Comparison of ENCODE assay signal across 8 cellular contexts in the genomic region with DNA sequence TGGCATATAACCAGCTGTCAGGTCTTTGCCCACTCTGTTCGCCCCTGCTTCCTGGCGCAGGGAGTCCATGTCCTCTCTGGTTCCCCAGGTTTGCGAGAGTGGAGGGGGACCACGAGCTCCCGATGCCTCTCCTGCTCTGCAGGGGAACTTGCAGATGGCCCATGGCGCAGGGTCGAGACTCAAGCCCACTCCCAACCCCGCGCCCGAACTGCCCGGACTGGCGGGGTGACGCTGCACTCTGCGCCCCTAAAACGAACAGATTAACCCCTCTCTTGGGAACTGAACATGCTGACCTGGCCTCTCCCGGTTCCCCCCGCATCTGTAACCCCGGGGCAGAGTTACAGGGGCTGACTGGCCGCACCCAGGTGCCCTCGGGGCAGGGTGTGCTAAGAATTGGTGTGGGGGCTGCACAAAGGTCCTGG. TPM values are rescaled to one million over a fixed set of nuclear protein-coding genes. Genes with fewer than 3 reads are reported as not detected.
DNase-seq lines count a peak whose midpoint lies in the region; ATAC-seq and TF ChIP-seq lines count a peak whose summit lies in the region.

No MANE protein-coding gene starts in this region.

- no peaks in the 10 kb centered on the region for H3K9me2 ChIP-seq in PC-9 (ENCODE audit: insufficient read depth)

- CTCF ChIA-PET in PC-9 (lab: Charles Lee), result interaction anchor here (0.7 kb wide), 1 partner anchor 552 kb away, joined by 8 read pairs; no protein-coding TSS in a partner anchor

- ATAC-seq in psoas muscle (no peak), GM21367 (IDR thresholded peaks at IDR 0.05; ENCODE audit: unreplicated experiment) (no peak), HG03565 (IDR thresholded peaks at IDR 0.05; ENCODE audit: unreplicated experiment) (no peak)

- peak overlapping the region; percentile 75 for H3K4me3 ChIP-seq in GM12875 (ENCODE audit: low read depth, low read length)
- peak overlapping the region; percentile 91 for H3K4me3 ChIP-seq in PC-9
- H3K4me3 ChIP-seq in esophagus squamous epithelium, result peak overlapping the region; percentile 67 to 99 (median 85)
- peak overlapping the region; percentile 85 for H3K4me3 ChIP-seq in psoas muscle

- H3K27ac ChIP-seq in PC-9, result no peak overlapping the region
- peak overlapping the region; percentile 59 to 82 (median 72) for H3K27ac ChIP-seq in esophagus squamous epithelium
- H3K27ac ChIP-seq in psoas muscle, result peak overlapping the region; percentile 92

- no TSS peak for BruUV-seq in PC-9 (replicated peaks; lab: Mats Ljungman, UMichigan)

- no peaks in the 10 kb centered on the region for H4K20me1 ChIP-seq in PC-9 (ENCODE audit: insufficient read depth)

- TF ChIP-seq POLR2A in esophagus squamous epithelium (IDR thresholded peaks at IDR 0.05), result no peak

- peak overlapping the region; percentile 96 for H2AFZ ChIP-seq in PC-9

- 10 to 78% methylated on average over 2 to 6 of the region's 20 CpGs for WGBS in esophagus squamous epithelium, 2 donors
- WGBS in psoas muscle, 3 donors, result 3 to 8% (median 6%) methylated on average over 20 of the region's 20 CpGs

- H3K27me3 ChIP-seq in PC-9 (ENCODE audit: insufficient read depth, low read depth) (no peaks in the 10 kb centered on the region), esophagus squamous epithelium (no peaks in the 10 kb centered on the region), psoas muscle (ENCODE audit: insufficient read depth in 3 of 3, low read length in 2 of 3) (no peaks in the 10 kb centered on the region)

- H3K36me3 ChIP-seq in PC-9 (ENCODE audit: low read depth) (no peaks in the 10 kb centered on the region), esophagus squamous epithelium (peaks cover 0 to 8% (median 4%) of the 10 kb centered on the region in 3 donors), psoas muscle (ENCODE audit: insufficient read depth in 1 of 2, low read depth in 1 of 2) (peaks cover 0 to 8% of the 10 kb centered on the region in 2 donors)

- POLR2A ChIA-PET in PC-9 (lab: Charles Lee; ENCODE audit: unreplicated experiment), result interaction anchor here (0.5 to 0.7 kb wide), 2 partner anchors 204 to 387 kb away, joined by 5 to 12 read pairs; a partner anchor contains a TSS

- H3K9me3 ChIP-seq in PC-9 (ENCODE audit: insufficient read depth, low read depth), result no peaks in the 10 kb centered on the region
- no peaks in the 10 kb centered on the region for H3K9me3 ChIP-seq in esophagus squamous epithelium
- no peaks in the 10 kb centered on the region for H3K9me3 ChIP-seq in psoas muscle

- TF ChIP-seq CTCF in GM12875 (IDR thresholded peaks at IDR 0.05; ENCODE audit: borderline replicate concordance, insufficient read depth, low read depth, low read length) (no peak), PC-9 (conservative IDR thresholded peaks at IDR 0.05) (no peak), esophagus squamous epithelium (IDR thresholded peaks at IDR 0.05) (no peak), psoas muscle (IDR thresholded peaks at IDR 0.05) (no peak)

- DNase-seq in PC-9, result no peak
- DNase-seq in esophagus squamous epithelium (lab: John Stamatoyannopoulos, UW), result no peak
- DNase-seq in psoas muscle, result peak in 1 of 2 donors; percentile 60
- no peak for DNase-seq in effector CD4-positive, alpha-beta T cell
- no peak for DNase-seq in SIG-M5 (lab: John Stamatoyannopoulos, UW)

- peak overlapping the region; percentile 94 for H3K4me2 ChIP-seq in PC-9

- intact Hi-C loops in PC-9 (cut with micrococcal nuclease; ENCODE audit: unreplicated experiment) (no loop called here), esophagus squamous epithelium (cut with DNase I) (no loop called here), psoas muscle (cut with DNase I) (no loop called here)

- H3K79me2 ChIP-seq in PC-9 (ENCODE audit: low read depth), result peaks cover 14% of the 10 kb centered on the region; the same call in 1 of the 2 replicates

- 0 out of 2 replicates have a peak, but pooled peaks cover 5% of the 10 kb centered on the region for H3F3A ChIP-seq in PC-9 (ENCODE audit: insufficient read depth, low read depth)

- peaks cover 21% of the 10 kb centered on the region for H3K4me1 ChIP-seq in PC-9 (replicated peaks; ENCODE audit: insufficient read depth)
- H3K4me1 ChIP-seq in esophagus squamous epithelium, result peaks cover 14 to 49% (median 33%) of the 10 kb centered on the region in 3 donors
- H3K4me1 ChIP-seq in psoas muscle, result peaks cover 49% of the 10 kb centered on the region

RNA-seq across cellular contexts. Expression of a gene that starts 0.7 kb away (rescaled TPM):
- total RNA-seq in PC-9 (2021), result 13.4 and 14.0 TPM in 2 replicates
- total RNA-seq in esophagus squamous epithelium, result 1 to 10 TPM; 3.3 to 9.8 (median 6.6) TPM
- total RNA-seq in psoas muscle, result 10 to 100 TPM; 28.0 to 65.0 (median 31.0) TPM
- polyA plus RNA-seq in psoas muscle, result 10 to 100 TPM; 13.0 to 31.7 (median 22.6) TPM

RNA-seq across cellular contexts. Expression of a gene that starts 8.6 kb away (rescaled TPM):
- total RNA-seq in PC-9 (2021) (36.4 and 45.0 TPM in 2 replicates), esophagus squamous epithelium (100 to 1,000 TPM in 3 of 4 donors, 10 to 100 TPM in 1; 44.6 to 137 (median 118) TPM), psoas muscle (not detected)
- under 1 TPM; 0.03 to 0.08 (median 0.05) TPM for polyA plus RNA-seq in psoas muscle

RNA-seq across cellular contexts. Expression of a gene that starts 19.8 kb away (rescaled TPM):
- total RNA-seq in PC-9 (2021), result 28.6 and 44.7 TPM in 2 replicates
- total RNA-seq in esophagus squamous epithelium, result 10 to 100 TPM in 1 of 4 donors, 1 to 10 TPM in 3; 5.7 to 28.2 (median 7.9) TPM
- 100 to 1,000 TPM in 1 of 4 donors, 10 to 100 TPM in 3; 25.6 to 217 (median 70.5) TPM for total RNA-seq in psoas muscle
- polyA plus RNA-seq in psoas muscle, result 10 to 100 TPM in 2 of 3 donors, 1 to 10 TPM in 1; 9.2 to 55.2 (median 36.4) TPM

Comparison
In these comparisons a context has a peak if more than half of its experiments do, and no peak if none do; other contexts are left out.
1. RNA of a gene that starts 8.6 kb away (total RNA-seq): 44.6 to 137 TPM in esophagus squamous epithelium and 36.4 to 45.0 TPM in PC-9; not detected in psoas muscle; every median in the first group is over 10 times any median in the second.
2. Peak in every context shown above with its lines, with median percentiles within 50 percentile points of each other: H3K4me3 ChIP-seq.